Comparison of ENCODE assay signal across 9 cellular contexts in genomic region chr11:72685560-72686480, GRCh38. TPM values are rescaled to one million over a fixed set of nuclear protein-coding genes. Genes with fewer than 3 reads are reported as not detected.
A peak's percentile ranks its signal among the peaks of the same experiment; 100 is the strongest.
DNase-seq lines count a peak whose midpoint lies in the region; ATAC-seq and TF ChIP-seq lines count a peak whose summit lies in the region.
"Had no signal": no experiment of that assay in that cellular context is flagged by ENCODE, and none has a peak within 500 bp of the region (broad histone marks: within the 10 kb centered on the region; RNA-seq: fewer than 3 reads in every experiment).

No MANE protein-coding gene starts in this region.

- H3K4me1 ChIP-seq in mucosa of descending colon (ENCODE audit: low read depth): no peaks in the 10 kb centered on the region
- H3K4me1 ChIP-seq: pancreas had no signal

- no peak overlapping the region for H3K4me3 Mint-ChIP-seq in stimulated activated naive B cell treated with anti-CD40 and anti-IgM and Interleukin-4, amounts not matched to agents 10 μg/mL and 1 μg/mL and 100 μg/mL, for 72 hours

- H3K27ac ChIP-seq in adipose tissue (ENCODE audit: low read depth, low read length): peak overlapping the region; percentile 11
- H3K27ac ChIP-seq: pancreas had no signal

- H3K9me3 Mint-ChIP-seq in stimulated activated naive B cell treated with anti-CD40 and anti-IgM and Interleukin-4, amounts not matched to agents 10 μg/mL and 1 μg/mL and 100 μg/mL, for 72 hours: no peaks in the 10 kb centered on the region

- no peak overlapping the region for H3K4me3 ChIP-seq in mucosa of descending colon
- H3K4me3 ChIP-seq: pancreas had no signal

- intact Hi-C loops in mucosa of descending colon (cut with DNase I, micrococcal nuclease): loop anchor here in 1 of 2 donors (10.0 kb wide), 1 partner anchor 101 kb away; no protein-coding TSS in a partner anchor

- no peaks in the 10 kb centered on the region for H3K27me3 Mint-ChIP-seq in stimulated activated naive B cell treated with anti-CD40 and anti-IgM and Interleukin-4, amounts not matched to agents 10 μg/mL and 1 μg/mL and 100 μg/mL, for 72 hours

- H3K4me1 Mint-ChIP-seq in stimulated activated naive B cell treated with anti-CD40 and anti-IgM and Interleukin-4, amounts not matched to agents 10 μg/mL and 1 μg/mL and 100 μg/mL, for 72 hours: peaks cover 21 to 34% of the 10 kb centered on the region in 2 donors

- ATAC-seq in mucosa of descending colon (peak; percentile 2), HG02885 (IDR thresholded peaks at IDR 0.05; ENCODE audit: poor library complexity, unreplicated experiment) (no peak), HG02759 (IDR thresholded peaks at IDR 0.05; ENCODE audit: unreplicated experiment) (no peak)
- no peak for ATAC-seq in stimulated activated naive B cell treated with anti-CD40 and anti-IgM and Interleukin-4, amounts not matched to agents 10 μg/mL and 1 μg/mL and 100 μg/mL, for 72 hours (replicated peaks)
- ATAC-seq: pancreas had no signal

- DNase-seq in activated CD4-positive, alpha-beta T cell treated with anti-CD3 and anti-CD28 coated beads for 48 hours: peak; percentile 82
- DNase-seq in mucosa of descending colon (peak in 2 of 3 donors; percentile 37 to 47), cortex of kidney (lab: John Stamatoyannopoulos, UW) (no peak), NCI-H510A treated with DMSO at 0.1 percent for 48 hours (lab: John Stamatoyannopoulos, UW) (no peak)
- no peak for DNase-seq in stimulated activated naive B cell treated with anti-CD40 and anti-IgM and Interleukin-4, amounts not matched to agents 10 μg/mL and 1 μg/mL and 100 μg/mL, for 72 hours
- DNase-seq: pancreas had no signal

- H3K36me3 ChIP-seq in mucosa of descending colon (ENCODE audit: low read depth): no peaks in the 10 kb centered on the region

- H3K36me3 Mint-ChIP-seq in stimulated activated naive B cell treated with anti-CD40 and anti-IgM and Interleukin-4, amounts not matched to agents 10 μg/mL and 1 μg/mL and 100 μg/mL, for 72 hours: peaks cover 39 to 43% of the 10 kb centered on the region in 2 donors

- H3K27ac Mint-ChIP-seq in stimulated activated naive B cell treated with anti-CD40 and anti-IgM and Interleukin-4, amounts not matched to agents 10 μg/mL and 1 μg/mL and 100 μg/mL, for 72 hours: peak overlapping the region; percentile 74

- no peaks in the 10 kb centered on the region for H3K9me3 ChIP-seq in mucosa of descending colon
- H3K9me3 ChIP-seq: pancreas had no signal

- 68 to 78% (median 68%) methylated on average over 24 of the region's 24 CpGs for WGBS in adipose tissue, 3 donors

- TF ChIP-seq CTCF in mucosa of descending colon (IDR thresholded peaks at IDR 0.05): no peak

RNA-seq across cellular contexts. Expression of gene PDE2A, which starts 11.6 kb away (rescaled TPM):
- polyA plus RNA-seq in adipose tissue: 10 to 100 TPM; 11.2 to 84.8 (median 40.8) TPM
- 10 to 100 TPM in 1 of 3 donors, 1 to 10 TPM in 2; 7.0 to 45.9 (median 9.6) TPM for total RNA-seq in mucosa of descending colon

Comparison
In these comparisons a context has a peak if more than half of its experiments do, and no peak if none do; other contexts are left out.
1. DNase-seq: peak in activated CD4-positive, alpha-beta T cell treated with anti-CD3 and anti-CD28 coated beads for 48 hours (single experiment) and mucosa of descending colon (2 of 3); none in stimulated activated naive B cell treated with anti-CD40 and anti-IgM and Interleukin-4, amounts not matched to agents 10 μg/mL and 1 μg/mL and 100 μg/mL, for 72 hours (single experiment), cortex of kidney (single experiment) and NCI-H510A treated with DMSO at 0.1 percent for 48 hours (single experiment).